In genomic region chr16:65319621-65320231, GRCh38 we compare ENCODE assay signal across 1 cellular context.
TF ChIP-seq lines count a peak whose summit lies in the region.

No MANE protein-coding gene starts in this region.

TF ChIP-seq in SK-N-SH treated with all-trans-retinoic acid at 6 μM for 48 hours, 23 proteins besides CTCF, POLR2A, EP300 and RAD21 (continued from another document):
- no peak for TF ChIP-seq PATZ1 (CRISPR knock-in tag; IDR thresholded peaks at IDR 0.05; ENCODE audit: borderline replicate concordance)
